Comparison of ENCODE assay signal across 1 cellular context in the genomic region with DNA sequence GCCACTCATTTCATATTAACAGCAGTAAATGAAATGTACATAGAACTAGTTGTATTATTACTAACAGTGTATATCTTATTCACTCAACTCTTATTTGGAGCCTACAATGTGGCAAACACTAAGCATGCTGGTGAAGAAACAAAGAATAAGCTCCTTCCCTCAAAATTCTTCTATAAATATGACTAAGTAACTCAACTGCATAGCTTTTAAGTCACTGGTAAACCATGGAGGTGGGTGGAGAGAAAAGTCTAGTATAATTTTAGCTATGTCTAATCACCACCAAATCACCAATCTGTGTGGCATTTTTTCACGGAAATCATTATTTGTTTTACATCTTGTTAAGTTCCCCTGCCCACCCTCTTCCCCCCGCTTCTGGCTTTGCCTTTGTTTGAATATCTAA.
TF ChIP-seq lines count a peak whose summit lies in the region.

No MANE protein-coding gene starts in this region.

TF ChIP-seq in endothelial cell of umbilical vein, 7 proteins besides CTCF, POLR2A, EP300 and RAD21:
- TF ChIP-seq EZH2 (IDR thresholded peaks at IDR 0.05; ENCODE audit: borderline replicate concordance, low read depth, low read length, severe bottlenecking) = no peak
- TF ChIP-seq GATA2 (IDR thresholded peaks at IDR 0.05; ENCODE audit: insufficient read depth, insufficient read length, low read depth, low read length) = no peak
- TF ChIP-seq, protein P1, sequence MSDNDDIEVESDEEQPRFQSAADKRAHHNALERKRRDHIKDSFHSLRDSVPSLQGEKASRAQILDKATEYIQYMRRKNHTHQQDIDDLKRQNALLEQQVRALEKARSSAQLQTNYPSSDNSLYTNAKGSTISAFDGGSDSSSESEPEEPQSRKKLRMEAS (IDR thresholded peaks at IDR 0.05; ENCODE audit: insufficient read depth, insufficient read length) = no peak
- TF ChIP-seq MYC (IDR thresholded peaks at IDR 0.05; ENCODE audit: low read depth, low read length) = no peak
- no peak for TF ChIP-seq JUN (IDR thresholded peaks at IDR 0.05; ENCODE audit: borderline replicate concordance, insufficient read depth, insufficient read length, low read depth)
- no peak for TF ChIP-seq FOS (IDR thresholded peaks at IDR 0.05; ENCODE audit: borderline replicate concordance, insufficient read depth, low read length)
- no peak for TF ChIP-seq POLR2AphosphoS5 (IDR thresholded peaks at IDR 0.05; ENCODE audit: insufficient read depth, low read depth, low read length)
